9 cellular contexts compared by ENCODE assay signal in genomic region chr2:235494716-235495372, GRCh38. TPM values are rescaled to one million over a fixed set of nuclear protein-coding genes. Genes with fewer than 3 reads are reported as not detected.
DNase-seq lines count a peak whose midpoint lies in the region; ATAC-seq and TF ChIP-seq lines count a peak whose summit lies in the region.
"Had no signal": no experiment of that assay in that cellular context is flagged by ENCODE, and none has a peak within 500 bp of the region (broad histone marks: within the 10 kb centered on the region; RNA-seq: fewer than 3 reads in every experiment).

No MANE protein-coding gene starts in this region.

- DNase-seq in NCI-H1105 treated with DMSO at 0.1 percent for 48 hours (lab: John Stamatoyannopoulos, UW) (peak; percentile 4), NCI-H1105 (lab: John Stamatoyannopoulos, UW) (no peak), NT2/D1 (ENCODE audit: low read depth, low spot score) (no peak), lung (ENCODE audit: low spot score) (peak; percentile 52), thoracic aorta (ENCODE audit: low spot score) (no peak), Kasumi-1 (lab: John Stamatoyannopoulos, UW) (no peak)

- H3K9ac ChIP-seq in NT2/D1 (ENCODE audit: insufficient read length, low read depth) (peak overlapping the region; percentile 96), duodenal mucosa (ENCODE audit: low read depth in 1 of 2, low read length in 2 of 2) (peak overlapping the region; percentile 66 to 74)

- H3K9me3 ChIP-seq in NT2/D1 (ENCODE audit: insufficient read depth, low read length) (peaks cover 10% of the 10 kb centered on the region; the same call in 1 of the 2 replicates), duodenal mucosa (ENCODE audit: control insufficient read depth in 1 of 2, low read length in 2 of 2) (no peaks in the 10 kb centered on the region), lung (ENCODE audit: control insufficient read depth in 2 of 2, insufficient read depth in 1 of 2, low read length in 1 of 2) (peaks cover 0 to 2% of the 10 kb centered on the region in 2 donors), thoracic aorta (no peaks in the 10 kb centered on the region)

- H3K27me3 ChIP-seq in NT2/D1 (ENCODE audit: insufficient read depth, insufficient read length) (peaks cover 11% of the 10 kb centered on the region), duodenal mucosa (ENCODE audit: control insufficient read depth in 1 of 2, insufficient read depth in 2 of 2, low read length in 2 of 2) (no peaks in the 10 kb centered on the region), lung (ENCODE audit: control insufficient read depth, insufficient read depth) (no peaks in the 10 kb centered on the region), thoracic aorta (replicated peaks; ENCODE audit: insufficient read depth) (no peaks in the 10 kb centered on the region)

- peaks cover 5% of the 10 kb centered on the region for H3K36me3 ChIP-seq in NT2/D1 (ENCODE audit: insufficient read depth, insufficient read length, low read length)
- peaks cover 0 to 4% of the 10 kb centered on the region in 2 donors for H3K36me3 ChIP-seq in duodenal mucosa (ENCODE audit: control insufficient read depth in 1 of 2, insufficient read depth in 2 of 2, low read length in 2 of 2)
- H3K36me3 ChIP-seq in lung (ENCODE audit: control insufficient read depth in 2 of 2, insufficient read depth in 2 of 2, low read length in 2 of 2), result peaks cover 0 to 2% of the 10 kb centered on the region in 2 donors
- H3K36me3 ChIP-seq in thoracic aorta, result no peaks in the 10 kb centered on the region

- H3K4me3 ChIP-seq in NT2/D1 (ENCODE audit: insufficient read length, low read depth) (peak overlapping the region; percentile 87), duodenal mucosa (ENCODE audit: low read depth in 1 of 2, low read length in 2 of 2) (peak overlapping the region; percentile 75 to 81), lung (peak overlapping the region; percentile 73), thoracic aorta (peak overlapping the region; percentile 87)

- H3K4me1 ChIP-seq in NT2/D1 (ENCODE audit: insufficient read depth, insufficient read length) (peaks cover 11% of the 10 kb centered on the region), duodenal mucosa (ENCODE audit: control insufficient read depth in 1 of 2, insufficient read depth in 2 of 2, low read length in 2 of 2) (peaks cover 6 to 22% of the 10 kb centered on the region in 2 donors), lung (ENCODE audit: control insufficient read depth in 2 of 2, insufficient read depth in 2 of 2, low read length in 2 of 2) (peaks cover 11 to 18% of the 10 kb centered on the region in 2 donors), thoracic aorta (ENCODE audit: control insufficient read depth in 1 of 2, low read depth in 2 of 2) (peaks cover 10 to 22% of the 10 kb centered on the region in 2 donors)

- H3K27ac ChIP-seq in duodenal mucosa (ENCODE audit: low read depth, low read length) (no peak overlapping the region), lung (ENCODE audit: low read depth in 1 of 2, low read length in 1 of 2) (peak overlapping the region in 1 of 2 donors; percentile 66), thoracic aorta (no peak overlapping the region)

- 1% methylated on average over 72 of the region's 72 CpGs for WGBS in lung, 2 donors

- TF ChIP-seq CTCF in lung (IDR thresholded peaks at IDR 0.05; ENCODE audit: control extremely low read depth, extremely low read depth) (no peak), thoracic aorta (IDR thresholded peaks at IDR 0.05) (no peak)

- ATAC-seq in lung (ENCODE audit: insufficient read depth, low FRiP score) (no peak), thoracic aorta (ENCODE audit: insufficient number of reproducible peaks, low FRiP score, low read depth) (no peak), HG03175 (IDR thresholded peaks at IDR 0.05; ENCODE audit: unreplicated experiment) (no peak)

RNA-seq across cellular contexts. Expression of gene AGAP1, which starts 1.0 kb away (rescaled TPM):
- total RNA-seq in lung, result 10 to 100 TPM; 31.3 to 39.4 TPM
- 1 to 10 TPM; 6.6 to 9.1 TPM for polyA plus RNA-seq in lung
- total RNA-seq in thoracic aorta, result 10 to 100 TPM; 19.1 to 20.8 TPM
- polyA plus RNA-seq: CD4-positive, CD25-positive, alpha-beta regulatory T cell had no signal

Comparison
In these comparisons a context has a peak if more than half of its experiments do, and no peak if none do; other contexts are left out.
1. DNase-seq: peak in NCI-H1105 treated with DMSO at 0.1 percent for 48 hours (single experiment) and lung (single experiment); none in NCI-H1105 (single experiment), NT2/D1 (single experiment), thoracic aorta (single experiment) and Kasumi-1 (0 of 2).
2. Peak in every context shown above with its lines, with median percentiles within 50 percentile points of each other: H3K4me3 ChIP-seq.